8 cellular contexts compared by ENCODE assay signal in genomic region chr5:115625579-115626443, GRCh38. TPM values are rescaled to one million over a fixed set of nuclear protein-coding genes. Genes with fewer than 3 reads are reported as not detected.
DNase-seq lines count a peak whose midpoint lies in the region; ATAC-seq lines count a peak whose summit lies in the region.

TSS of gene TMED7 (minus strand) at chr5:115626036. CDS start at chr5:115625792, 244 bp downstream.

- H3K4me1 Mint-ChIP-seq in activated CD4-positive, alpha-beta T cell treated with anti-CD3 and anti-CD28 coated beads for 36 hours = peaks cover 25% of the 10 kb centered on the region

- H3K4me3 Mint-ChIP-seq in activated CD4-positive, alpha-beta T cell treated with anti-CD3 and anti-CD28 coated beads for 36 hours = no peak within 1 kb of the TSS

- CTCF ChIA-PET in activated CD4-positive, alpha-beta T cell treated with anti-CD3 and anti-CD28 coated beads for 36 hours (lab: Charles Lee) = interaction anchor here (0.7 to 2.5 kb wide), 7 partner anchors 10 to 458 kb away, joined by 3 to 15 read pairs (median 4); no protein-coding TSS in a partner anchor

- no peaks in the 10 kb centered on the region for H3K27me3 Mint-ChIP-seq in activated CD4-positive, alpha-beta T cell treated with anti-CD3 and anti-CD28 coated beads for 36 hours

- H3K9me3 Mint-ChIP-seq in activated CD4-positive, alpha-beta T cell treated with anti-CD3 and anti-CD28 coated beads for 36 hours (ENCODE audit: low read depth) = no peaks in the 10 kb centered on the region

- H3K27ac Mint-ChIP-seq in activated CD4-positive, alpha-beta T cell treated with anti-CD3 and anti-CD28 coated beads for 36 hours = peak within 1 kb of the TSS; percentile 94

- POLR2A ChIA-PET in activated CD4-positive, alpha-beta T cell treated with anti-CD3 and anti-CD28 coated beads for 36 hours (lab: Charles Lee) = interaction anchor here (0.9 to 2.1 kb wide), 4 partner anchors 9 to 459 kb away, joined by 3 to 8 read pairs (median 6); partner anchors contain the start of genes COMMD10 and TICAM2

- ATAC-seq in HG03442 (IDR thresholded peaks at IDR 0.05; ENCODE audit: unreplicated experiment) = peak; percentile 88
- peak; percentile 92 for ATAC-seq in activated CD4-positive, alpha-beta T cell treated with anti-CD3 and anti-CD28 coated beads for 36 hours

- H3K27ac ChIP-seq in cingulate gyrus (ENCODE audit: low read depth, low read length) = peak within 1 kb of the TSS; percentile 89

- intact Hi-C loops in activated CD4-positive, alpha-beta T cell treated with anti-CD3 and anti-CD28 coated beads for 36 hours (cut with DNase I, micrococcal nuclease) = loop anchor here (1.0 to 2.0 kb wide), 9 partner anchors 23 to 459 kb away; partner anchors contain the start of genes AP3S1 (in 2 of the 2), ATG12 (in 2 of the 2), FEM1C (in 2 of the 2) and TICAM2 (in 2 of the 2)

- peaks cover 12% of the 10 kb centered on the region for H3K36me3 Mint-ChIP-seq in activated CD4-positive, alpha-beta T cell treated with anti-CD3 and anti-CD28 coated beads for 36 hours (ENCODE audit: low read depth)

- DNase-seq in Ammon's horn (ENCODE audit: low spot score) (peak; percentile 99), GM19238 (ENCODE audit: insufficient read length, low spot score) (peak; percentile 83), NCI-H524 (lab: John Stamatoyannopoulos, UW) (peak; percentile 95 to 98), kidney glomerular epithelial cell (lab: John Stamatoyannopoulos, UW) (peak; percentile 98)
- peak; percentile 100 for DNase-seq in activated CD4-positive, alpha-beta T cell treated with anti-CD3 and anti-CD28 coated beads for 36 hours
- DNase-seq in stimulated activated CD4-positive, alpha-beta T cell treated with anti-CD3 and anti-CD28 coated beads, Interleukin-1b, Interleukin-23, amount 100 ng/mL, for 1 hour (ENCODE audit: low read depth in 2 of 2) = peak; percentile 98 to 100

RNA-seq across cellular contexts. Expression of gene TMED7, which starts in this region (rescaled TPM):
- total RNA-seq in activated CD4-positive, alpha-beta T cell treated with anti-CD3 and anti-CD28 coated beads for 36 hours = 10 to 100 TPM; 31.4 to 36.8 TPM

Comparison
In these comparisons a context has a peak if more than half of its experiments do, and no peak if none do; other contexts are left out.
1. Peak in every context shown above with its lines: DNase-seq, ATAC-seq and H3K27ac ChIP-seq.